Comparison of ENCODE assay signal across 14 cellular contexts in the genomic region with DNA sequence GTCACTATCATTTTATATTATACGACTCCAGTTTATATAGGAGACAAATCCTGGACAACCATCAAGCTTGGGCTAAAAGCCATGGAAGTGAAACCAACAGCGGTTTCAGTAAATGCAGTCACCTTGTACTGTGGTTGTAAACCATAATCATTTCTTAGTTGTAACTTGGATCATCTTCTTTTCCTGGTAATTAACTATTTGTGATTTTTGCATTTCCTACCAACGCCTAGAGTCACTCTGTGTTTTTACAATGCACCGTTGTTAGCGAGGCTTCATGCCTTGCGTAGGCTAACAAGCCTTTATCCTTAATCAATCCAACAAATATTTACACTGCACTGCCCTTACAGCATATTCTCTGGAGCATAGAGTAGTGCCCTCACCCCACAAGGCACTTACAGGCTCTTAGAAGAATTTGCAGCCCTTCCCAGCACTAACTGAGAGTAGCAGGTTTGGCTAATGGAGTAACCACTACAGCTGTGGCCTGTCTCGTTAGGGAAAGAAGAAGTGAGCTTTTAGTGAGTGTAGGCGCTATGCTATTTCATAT.
DNase-seq lines count a peak whose midpoint lies in the region; ATAC-seq and TF ChIP-seq lines count a peak whose summit lies in the region.
"Had no signal": no experiment of that assay in that cellular context is flagged by ENCODE, and none has a peak within 500 bp of the region (broad histone marks: within the 10 kb centered on the region; RNA-seq: fewer than 3 reads in every experiment).

No MANE protein-coding gene starts in this region.

- no peaks in the 10 kb centered on the region for H3K9me3 ChIP-seq in thyroid gland
- H3K9me3 ChIP-seq: gastroesophageal sphincter had no signal

- TF ChIP-seq CTCF in thyroid gland (IDR thresholded peaks at IDR 0.05) = no peak

- no peak for TF ChIP-seq POLR2A in thyroid gland (IDR thresholded peaks at IDR 0.05)

- no peak overlapping the region for H3K27ac Mint-ChIP-seq in activated T-helper 2 cell treated with anti-CD3 and anti-CD28 coated beads, Interferon-gamma antibody, Interleukin-2, Interleukin-4, amounts not matched to agents 10 μg/mL and 5 μg/mL and 100 μg/mL, durations not matched to agents 14 hours and 24 hours and 36 hours
- H3K27ac Mint-ChIP-seq: activated naive CD4-positive, alpha-beta T cell treated with anti-CD3 and anti-CD28 coated beads for 36 hours had no signal

- H3K4me3 Mint-ChIP-seq in activated T-helper 2 cell treated with anti-CD3 and anti-CD28 coated beads, Interferon-gamma antibody, Interleukin-2, Interleukin-4, amounts not matched to agents 10 μg/mL and 5 μg/mL and 100 μg/mL, durations not matched to agents 14 hours and 24 hours and 36 hours (ENCODE audit: low read depth) = no peak overlapping the region
- H3K4me3 Mint-ChIP-seq: activated naive CD4-positive, alpha-beta T cell treated with anti-CD3 and anti-CD28 coated beads for 36 hours had no signal

- no peaks in the 10 kb centered on the region for H3K27me3 ChIP-seq in thyroid gland
- H3K27me3 ChIP-seq: gastroesophageal sphincter had no signal

- H3K36me3 Mint-ChIP-seq in activated T-helper 2 cell treated with anti-CD3 and anti-CD28 coated beads, Interferon-gamma antibody, Interleukin-2, Interleukin-4, amounts not matched to agents 10 μg/mL and 5 μg/mL and 100 μg/mL, durations not matched to agents 14 hours and 24 hours and 36 hours (ENCODE audit: low read depth) = peaks cover 26% of the 10 kb centered on the region

- H3K36me3 ChIP-seq in thyroid gland = no peaks in the 10 kb centered on the region

- peaks cover 12% of the 10 kb centered on the region for H3K4me1 Mint-ChIP-seq in activated T-helper 2 cell treated with anti-CD3 and anti-CD28 coated beads, Interferon-gamma antibody, Interleukin-2, Interleukin-4, amounts not matched to agents 10 μg/mL and 5 μg/mL and 100 μg/mL, durations not matched to agents 14 hours and 24 hours and 36 hours (ENCODE audit: low read depth)

- peak overlapping the region in 1 of 3 donors; percentile 20 for H3K27ac ChIP-seq in thyroid gland
- H3K27ac ChIP-seq: coronary artery, GM23248 had no signal

- peaks cover 3 to 17% of the 10 kb centered on the region in 2 donors for H3K4me1 ChIP-seq in thyroid gland

- intact Hi-C loops in thyroid gland (cut with DNase I) = no loop called here
- intact Hi-C loops in sciatic nerve (cut with DNase I) = no loop called here
- intact Hi-C loops in activated T-helper 2 cell treated with anti-CD3 and anti-CD28 coated beads, Interferon-gamma antibody, Interleukin-2, Interleukin-4, amounts not matched to agents 10 μg/mL and 5 μg/mL and 100 μg/mL, durations not matched to agents 14 hours and 24 hours and 36 hours (cut with micrococcal nuclease) = no loop called here

- WGBS in thyroid gland, 2 donors = 44 to 49% methylated on average over 8 of the region's 8 CpGs

- no peaks in the 10 kb centered on the region for H3K9me3 Mint-ChIP-seq in activated T-helper 2 cell treated with anti-CD3 and anti-CD28 coated beads, Interferon-gamma antibody, Interleukin-2, Interleukin-4, amounts not matched to agents 10 μg/mL and 5 μg/mL and 100 μg/mL, durations not matched to agents 14 hours and 24 hours and 36 hours
- H3K9me3 Mint-ChIP-seq: activated naive CD4-positive, alpha-beta T cell treated with anti-CD3 and anti-CD28 coated beads for 36 hours had no signal

- H3K4me3 ChIP-seq in thyroid gland (replicated peaks in 1 of 3) = no peak overlapping the region
- H3K4me3 ChIP-seq: coronary artery, gastroesophageal sphincter, GM23248 had no signal

- DNase-seq in SIG-M5 treated with dmso at 0.1 percent for 504 hours (lab: John Stamatoyannopoulos, UW; ENCODE audit: unreplicated experiment) (peak; percentile 28), SIG-M5 (lab: John Stamatoyannopoulos, UW) (no peak), NCI-H69 (lab: John Stamatoyannopoulos, UW) (peak; percentile 89), left lobe of liver (ENCODE audit: low spot score) (no peak), thyroid gland (peak; percentile 40 to 43), sciatic nerve (ENCODE audit: low spot score) (no peak)
- no peak for DNase-seq in activated T-helper 2 cell treated with anti-CD3 and anti-CD28 coated beads, Interferon-gamma antibody, Interleukin-2, Interleukin-4, amounts not matched to agents 10 μg/mL and 5 μg/mL and 100 μg/mL, durations not matched to agents 14 hours and 24 hours and 36 hours (ENCODE audit: low spot score)
- DNase-seq: activated CD4-positive, alpha-beta T cell treated with anti-CD3 and anti-CD28 coated beads for 1 hour; activated naive CD4-positive, alpha-beta T cell treated with anti-CD3 and anti-CD28 coated beads for 36 hours; GF-D8; GM23248 had no signal

- ATAC-seq in left lobe of liver (peak; percentile 23), GM21381 (IDR thresholded peaks at IDR 0.05; ENCODE audit: unreplicated experiment) (no peak), sciatic nerve (no peak)
- ATAC-seq: gastroesophageal sphincter had no signal

- H3K27me3 Mint-ChIP-seq in activated T-helper 2 cell treated with anti-CD3 and anti-CD28 coated beads, Interferon-gamma antibody, Interleukin-2, Interleukin-4, amounts not matched to agents 10 μg/mL and 5 μg/mL and 100 μg/mL, durations not matched to agents 14 hours and 24 hours and 36 hours (ENCODE audit: low read depth) = no peaks in the 10 kb centered on the region

Comparison
In these comparisons a context has a peak if more than half of its experiments do, and no peak if none do; other contexts are left out.
1. DNase-seq: peak in SIG-M5 treated with dmso at 0.1 percent for 504 hours (single experiment), NCI-H69 (single experiment) and thyroid gland (2 of 2); none in SIG-M5 (single experiment), left lobe of liver (single experiment), sciatic nerve (single experiment) and activated T-helper 2 cell treated with anti-CD3 and anti-CD28 coated beads, Interferon-gamma antibody, Interleukin-2, Interleukin-4, amounts not matched to agents 10 μg/mL and 5 μg/mL and 100 μg/mL, durations not matched to agents 14 hours and 24 hours and 36 hours (single experiment).